Comparison of ENCODE assay signal across 14 cellular contexts in genomic region chr2:11018651-11019185, GRCh38.
A peak's percentile ranks its signal among the peaks of the same experiment; 100 is the strongest.
DNase-seq lines count a peak whose midpoint lies in the region; ATAC-seq, FAIRE-seq and TF ChIP-seq lines count a peak whose summit lies in the region.
"Had no signal": no experiment of that assay in that cellular context is flagged by ENCODE, and none has a peak within 500 bp of the region (broad histone marks: within the 10 kb centered on the region; RNA-seq: fewer than 3 reads in every experiment).

No MANE protein-coding gene starts in this region.

- H2BK12ac ChIP-seq in mesenchymal stem cell (ENCODE audit: low read length in 2 of 2), result no peak overlapping the region

- DNase-seq in DMS53 (lab: John Stamatoyannopoulos, UW) (peak; percentile 9), DMS53 treated with DMSO at 0.1 percent for 48 hours (lab: John Stamatoyannopoulos, UW; ENCODE audit: unreplicated experiment) (no peak), A549 (ENCODE audit: low read depth in 1 of 2, low spot score in 1 of 2) (no peak), mesenchymal stem cell (no peak), type B pancreatic cell (ENCODE audit: extremely low spot score, unreplicated experiment) (peak; percentile 20), islet precursor cell (no peak)
- DNase-seq: CD4-positive, CD25-positive, alpha-beta regulatory T cell; DMS79; GOT3; H9 had no signal

- H3K9me3 ChIP-seq in A549 (no peaks in the 10 kb centered on the region), mesenchymal stem cell (ENCODE audit: control insufficient read depth, low read length) (no peaks in the 10 kb centered on the region)

- no peak overlapping the region for H3K4ac ChIP-seq in mesenchymal stem cell (ENCODE audit: low read depth in 1 of 2, low read length in 2 of 2)

- H3K27ac ChIP-seq in A549 (no peak overlapping the region), mesenchymal stem cell (ENCODE audit: low read length, poor library complexity, severe bottlenecking) (no peak overlapping the region)
- H3K27ac ChIP-seq: 22Rv1; BLaER1 treated with 17β-estradiol and CSF1 and Interleukin-3, amounts not matched to agents 10 nM and 100 nM had no signal

- H3K4me3 ChIP-seq in A549, result no peak overlapping the region
- no peak overlapping the region for H3K4me3 ChIP-seq in mesenchymal stem cell (ENCODE audit: insufficient read depth in 1 of 2, low read depth in 1 of 2, low read length in 2 of 2)
- H3K4me3 ChIP-seq: BLaER1 treated with 17β-estradiol and CSF1 and Interleukin-3, amounts not matched to agents 10 nM and 100 nM had no signal

- CTCF ChIA-PET in A549 (lab: Yijun Ruan, JAX), result interaction anchor here (0.8 kb wide), 1 partner anchor 56 kb away, joined by 3 read pairs; no protein-coding TSS in a partner anchor

- no peaks in the 10 kb centered on the region for H3K36me3 ChIP-seq in mesenchymal stem cell (ENCODE audit: control insufficient read depth in 1 of 2, insufficient read depth in 2 of 2, low read depth in 1 of 2, low read length in 2 of 2)
- H3K36me3 ChIP-seq: BLaER1 treated with 17β-estradiol and CSF1 and Interleukin-3, amounts not matched to agents 10 nM and 100 nM had no signal

- peaks cover 9% of the 10 kb centered on the region for H3K9me3 Mint-ChIP-seq in type B pancreatic cell

- H3K79me1 ChIP-seq in mesenchymal stem cell (replicated peaks; ENCODE audit: low read length, poor library complexity, severe bottlenecking), result no peaks in the 10 kb centered on the region

- 24% methylated on average over 3 of the region's 3 CpGs for WGBS in A549 (ENCODE audit: missing lambda C conversion rate)
- WGBS in mesenchymal stem cell, result 60% methylated on average over 2 of the region's 3 CpGs

- peaks cover 21% of the 10 kb centered on the region for H3K4me1 Mint-ChIP-seq in type B pancreatic cell (ENCODE audit: unreplicated experiment)
- H3K4me1 Mint-ChIP-seq: CD4-positive, CD25-positive, alpha-beta regulatory T cell had no signal

- H2AK5ac ChIP-seq in mesenchymal stem cell (ENCODE audit: low read length, severe bottlenecking), result no peak overlapping the region

- H3K18ac ChIP-seq in mesenchymal stem cell (ENCODE audit: low read depth in 1 of 2, low read length in 2 of 2), result no peak overlapping the region

- peak overlapping the region; percentile 15 for H2BK15ac ChIP-seq in mesenchymal stem cell (ENCODE audit: low read depth, poor library complexity, severe bottlenecking)

- TF ChIP-seq CTCF in A549 (IDR thresholded peaks at IDR 0.05) (no peak), type B pancreatic cell (conservative IDR thresholded peaks at IDR 0.05) (no peak)

- peak overlapping the region in 1 of 2 experiments; percentile 38 for H3K14ac ChIP-seq in mesenchymal stem cell (ENCODE audit: low read length in 2 of 2)

- H2AFZ ChIP-seq in mesenchymal stem cell (ENCODE audit: low read depth, low read length), result no peak overlapping the region

- H3K27me3 ChIP-seq in mesenchymal stem cell (ENCODE audit: control insufficient read depth in 1 of 2, insufficient read depth in 1 of 2, low read length in 2 of 2), result peaks cover 53 to 81% of the 10 kb centered on the region in 2 experiments
- H3K27me3 ChIP-seq: BLaER1 treated with 17β-estradiol and CSF1 and Interleukin-3, amounts not matched to agents 10 nM and 100 nM had no signal

- peak overlapping the region in 1 of 2 experiments; percentile 17 for H3K23ac ChIP-seq in mesenchymal stem cell (ENCODE audit: low read length in 2 of 2)

- H4K8ac ChIP-seq in mesenchymal stem cell (ENCODE audit: low read length), result no peak overlapping the region

- no peaks in the 10 kb centered on the region for H3K36me3 Mint-ChIP-seq in type B pancreatic cell
- H3K36me3 Mint-ChIP-seq: CD4-positive, CD25-positive, alpha-beta regulatory T cell had no signal

- H2BK120ac ChIP-seq in mesenchymal stem cell (ENCODE audit: low read depth, low read length), result no peak overlapping the region

- no peak overlapping the region for H3K27ac Mint-ChIP-seq in type B pancreatic cell
- H3K27ac Mint-ChIP-seq: CD4-positive, CD25-positive, alpha-beta regulatory T cell; H9 had no signal

- TF ChIP-seq RAD21 in A549 (conservative IDR thresholded peaks at IDR 0.05 in 1 of 2, IDR thresholded peaks at IDR 0.05 in 1 of 2), result no peak

- POLR2A ChIA-PET in A549 (lab: Yijun Ruan, JAX), result no interaction called here

- H3K4me1 ChIP-seq in A549 (no peaks in the 10 kb centered on the region), mesenchymal stem cell (ENCODE audit: control insufficient read depth, insufficient read depth, low read depth, low read length) (no peaks in the 10 kb centered on the region)

- no peak for TF ChIP-seq POLR2A in A549 (IDR thresholded peaks at IDR 0.05; ENCODE audit: low read length)

- H3K27me3 Mint-ChIP-seq in type B pancreatic cell, result peaks cover 17% of the 10 kb centered on the region

- H4K91ac ChIP-seq in mesenchymal stem cell (ENCODE audit: low read length), result no peak overlapping the region

- H2BK5ac ChIP-seq in mesenchymal stem cell (ENCODE audit: low read depth, low read length, poor library complexity, severe bottlenecking), result no peak overlapping the region

- no peak for FAIRE-seq in A549 (lab: Jason Lieb, UNC)
- FAIRE-seq: GM12891 had no signal

- no peak overlapping the region for H3K4me2 ChIP-seq in A549
- no peak overlapping the region for H3K4me2 ChIP-seq in mesenchymal stem cell (ENCODE audit: low read length, poor library complexity, severe bottlenecking)

- no peak overlapping the region for H3K4me3 Mint-ChIP-seq in type B pancreatic cell
- H3K4me3 Mint-ChIP-seq: CD4-positive, CD25-positive, alpha-beta regulatory T cell; H9 had no signal

- peak; percentile 41; a peak in 2 of 6 replicates for ATAC-seq in A549
- no peak for ATAC-seq in GM21786 (IDR thresholded peaks at IDR 0.05; ENCODE audit: unreplicated experiment)

- no peak for TF ChIP-seq EP300 in A549 (IDR thresholded peaks at IDR 0.05)

- H3K9ac ChIP-seq in mesenchymal stem cell (ENCODE audit: low read length), result no peak overlapping the region
- H3K9ac ChIP-seq: BLaER1 treated with 17β-estradiol and CSF1 and Interleukin-3, amounts not matched to agents 10 nM and 100 nM had no signal

TF ChIP-seq in A549, 52 proteins besides CTCF, POLR2A, EP300 and RAD21 (continues in another document):
- TF ChIP-seq NR3C1 (IDR thresholded peaks at IDR 0.05) (no peak), MYC (IDR thresholded peaks at IDR 0.05; ENCODE audit: borderline replicate concordance, low read length) (no peak), NPAS2 (CRISPR knock-in tag; IDR thresholded peaks at IDR 0.05; ENCODE audit: borderline replicate concordance) (no peak), JUNB (IDR thresholded peaks at IDR 0.05) (no peak), CBX2 (IDR thresholded peaks at IDR 0.05; ENCODE audit: borderline replicate concordance, low read depth) (no peak), ESRRA (IDR thresholded peaks at IDR 0.05; ENCODE audit: borderline replicate concordance, low read length) (no peak), E2F6 (IDR thresholded peaks at IDR 0.05; ENCODE audit: borderline replicate concordance, low read depth) (no peak), ZSCAN20 (CRISPR knock-in tag; IDR thresholded peaks at IDR 0.05) (no peak), ELK1 (IDR thresholded peaks at IDR 0.05; ENCODE audit: low read depth, low read length) (no peak), BHLHE40 (IDR thresholded peaks at IDR 0.05; ENCODE audit: low read depth, low read length) (no peak), POLR2AphosphoS2 (conservative IDR thresholded peaks at IDR 0.05; ENCODE audit: low read length) (no peak), RARB (CRISPR knock-in tag; IDR thresholded peaks at IDR 0.05) (no peak), FOSB (CRISPR knock-in tag; IDR thresholded peaks at IDR 0.05) (no peak), TP53 (CRISPR knock-in tag; IDR thresholded peaks at IDR 0.05) (no peak), ATOH8 (CRISPR knock-in tag; IDR thresholded peaks at IDR 0.05; ENCODE audit: low read depth) (no peak), MAZ (IDR thresholded peaks at IDR 0.05; ENCODE audit: borderline replicate concordance, low read depth, low read length) (no peak), HMGXB4 (CRISPR knock-in tag; IDR thresholded peaks at IDR 0.05; ENCODE audit: borderline replicate concordance) (no peak)

Comparison
In these comparisons a context has a peak if more than half of its experiments do, and no peak if none do; other contexts are left out.
1. DNase-seq: peak in DMS53 (single experiment) and type B pancreatic cell (single experiment); none in DMS53 treated with DMSO at 0.1 percent for 48 hours (single experiment), A549 (0 of 2), mesenchymal stem cell (single experiment) and islet precursor cell (single experiment).